Comparison of ENCODE assay signal across 7 cellular contexts in the genomic region with DNA sequence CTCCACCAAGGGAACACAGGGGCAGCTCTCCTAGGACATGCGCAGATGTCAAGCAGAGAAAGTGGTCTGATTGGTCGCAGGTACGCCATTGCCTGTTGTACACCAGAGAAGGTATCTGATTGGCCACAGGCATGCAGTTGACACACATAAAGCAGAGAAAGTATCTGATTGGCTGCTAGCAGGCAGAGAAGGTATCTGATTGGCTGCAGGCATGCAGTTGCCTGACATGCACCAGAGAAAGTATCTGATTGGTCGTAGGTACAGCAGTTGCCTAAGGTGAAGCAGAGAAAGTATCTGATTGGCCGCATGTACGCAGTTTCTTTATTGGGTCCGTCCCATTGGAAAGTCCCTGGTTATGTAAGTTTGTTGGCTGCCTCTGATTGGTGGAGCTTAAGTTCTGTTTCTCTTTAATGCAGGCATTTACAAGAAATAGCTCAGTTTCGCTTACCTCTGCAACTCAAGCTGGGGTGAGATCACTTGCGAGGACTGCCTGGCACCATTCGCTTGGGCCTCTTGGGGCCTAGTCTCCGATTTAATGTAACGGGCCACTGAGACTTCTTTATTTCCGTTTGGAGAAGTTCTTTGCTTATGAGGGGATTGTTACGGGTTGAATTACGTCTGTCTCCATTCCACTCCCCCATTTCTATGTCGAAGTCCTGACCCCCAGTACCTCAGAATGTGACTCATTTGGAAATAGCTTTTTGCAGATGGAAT.
DNase-seq lines count a peak whose midpoint lies in the region; ATAC-seq and TF ChIP-seq lines count a peak whose summit lies in the region.

No MANE protein-coding gene starts in this region.

- 91 to 96% methylated on average over 16 of the region's 16 CpGs for WGBS in thyroid gland, 2 donors

- no peaks in the 10 kb centered on the region for H3K36me3 Mint-ChIP-seq in naive thymus-derived CD8-positive, alpha-beta T cell

- no peaks in the 10 kb centered on the region for H3K4me1 ChIP-seq in thyroid gland

- no peaks in the 10 kb centered on the region for H3K9me3 Mint-ChIP-seq in naive thymus-derived CD8-positive, alpha-beta T cell

- no peak for TF ChIP-seq POLR2A in thyroid gland (IDR thresholded peaks at IDR 0.05)

- POLR2A ChIA-PET in naive thymus-derived CD8-positive, alpha-beta T cell (lab: Charles Lee): no interaction called here

- TF ChIP-seq CTCF in thyroid gland (IDR thresholded peaks at IDR 0.05): no peak

- intact Hi-C loops in thyroid gland (cut with DNase I): no loop called here

- H3K4me1 Mint-ChIP-seq in naive thymus-derived CD8-positive, alpha-beta T cell: peaks cover 0 to 10% (median 3%) of the 10 kb centered on the region in 4 donors

- H3K27me3 ChIP-seq in thyroid gland: no peaks in the 10 kb centered on the region

- H3K9me3 ChIP-seq in thyroid gland: no peaks in the 10 kb centered on the region

- H3K36me3 ChIP-seq in thyroid gland: no peaks in the 10 kb centered on the region

- H3K27me3 Mint-ChIP-seq in naive thymus-derived CD8-positive, alpha-beta T cell: no peaks in the 10 kb centered on the region

- H3K27ac Mint-ChIP-seq in naive thymus-derived CD8-positive, alpha-beta T cell: peak overlapping the region in 6 of 10 donors; percentile 4 to 73 (median 42)

- peak overlapping the region in 1 of 10 donors; percentile 39 for H3K4me3 Mint-ChIP-seq in naive thymus-derived CD8-positive, alpha-beta T cell

- ATAC-seq in GM18907 (IDR thresholded peaks at IDR 0.05; ENCODE audit: unreplicated experiment) (peak; percentile 73), HG02588 (IDR thresholded peaks at IDR 0.05; ENCODE audit: unreplicated experiment) (peak; percentile 65), HG03457 (IDR thresholded peaks at IDR 0.05; ENCODE audit: unreplicated experiment) (no peak)
- ATAC-seq in naive thymus-derived CD8-positive, alpha-beta T cell: peak; percentile 28 to 55

- DNase-seq in RPMI7951 (ENCODE audit: low read depth) (peak; percentile 25), occipital lobe (lab: John Stamatoyannopoulos, UW) (no peak), thyroid gland (no peak)
- DNase-seq in naive thymus-derived CD8-positive, alpha-beta T cell: no peak

- H3K27ac ChIP-seq in thyroid gland: no peak overlapping the region

- H3K4me3 ChIP-seq in thyroid gland (replicated peaks in 1 of 3): no peak overlapping the region
